ENCODE assay signal across 1 cellular context in genomic region chrX:15815779-15816452, GRCh38.
TF ChIP-seq lines count a peak whose summit lies in the region.

No MANE protein-coding gene starts in this region.

TF ChIP-seq in GM23338, 12 proteins besides CTCF, POLR2A, EP300 and RAD21 (continued from another document):
- no peak for TF ChIP-seq ETS1 (IDR thresholded peaks at IDR 0.05)
- TF ChIP-seq ZNF331 (CRISPR knock-in tag; IDR thresholded peaks at IDR 0.05; ENCODE audit: low read depth), result no peak
TF ChIP-seq in GM23338: peak in this region for 0.
